8 cellular contexts compared by ENCODE assay signal in genomic region chr15:51621917-51622268, GRCh38. TPM values are rescaled to one million over a fixed set of nuclear protein-coding genes. Genes with fewer than 3 reads are reported as not detected.
A peak's percentile ranks its signal among the peaks of the same experiment; 100 is the strongest.
DNase-seq lines count a peak whose midpoint lies in the region; ATAC-seq and TF ChIP-seq lines count a peak whose summit lies in the region.

No MANE protein-coding gene starts in this region.

- H3K9ac ChIP-seq in DND-41 (ENCODE audit: low read depth, low read length) (peak overlapping the region; percentile 67), smooth muscle cell (ENCODE audit: low read depth) (peak overlapping the region; percentile 61)

- H3K27ac ChIP-seq in DND-41 (ENCODE audit: low read length) (peak overlapping the region; percentile 56), smooth muscle cell (ENCODE audit: low read depth) (peak overlapping the region; percentile 50)

- H3K9me3 ChIP-seq in DND-41 (ENCODE audit: insufficient read depth, low read length, severe bottlenecking) = no peaks in the 10 kb centered on the region
- H3K9me3 ChIP-seq in smooth muscle cell (replicated peaks; ENCODE audit: low read depth) = no peaks in the 10 kb centered on the region

- peaks cover 6% of the 10 kb centered on the region for H3K36me3 Mint-ChIP-seq in T-helper 1 cell treated with Interleukin-12 subunit alpha and Interleukin-12 subunit beta and Interleukin-4 antibody, amounts not matched to agents 30 μg/mL and 1 μg/mL, for 36 hours (ENCODE audit: low read depth)

- H3K79me2 ChIP-seq in DND-41 (ENCODE audit: insufficient read depth, low read length) (peaks cover 41% of the 10 kb centered on the region), smooth muscle cell (ENCODE audit: low read depth) (peaks cover 44% of the 10 kb centered on the region)

- H3K4me2 ChIP-seq in DND-41 (ENCODE audit: insufficient read depth, low read length) (peak overlapping the region; percentile 86), smooth muscle cell (peak overlapping the region; percentile 90)

- H3K9me3 Mint-ChIP-seq in T-helper 1 cell treated with Interleukin-12 subunit alpha and Interleukin-12 subunit beta and Interleukin-4 antibody, amounts not matched to agents 30 μg/mL and 1 μg/mL, for 36 hours = no peaks in the 10 kb centered on the region

- H2AFZ ChIP-seq in DND-41 (ENCODE audit: low read depth, low read length) (peak overlapping the region; percentile 68), smooth muscle cell (ENCODE audit: low read depth) (peak overlapping the region; percentile 95)

- no peaks in the 10 kb centered on the region for H3K36me3 ChIP-seq in DND-41 (ENCODE audit: insufficient read depth, low read length)
- H3K36me3 ChIP-seq in smooth muscle cell (ENCODE audit: low read depth) = no peaks in the 10 kb centered on the region

- H3K4me1 Mint-ChIP-seq in T-helper 1 cell treated with Interleukin-12 subunit alpha and Interleukin-12 subunit beta and Interleukin-4 antibody, amounts not matched to agents 30 μg/mL and 1 μg/mL, for 36 hours (ENCODE audit: low read depth) = peaks cover 13% of the 10 kb centered on the region

- peaks cover 40% of the 10 kb centered on the region for H3K4me1 ChIP-seq in DND-41 (ENCODE audit: insufficient read depth, low read length)
- peaks cover 12% of the 10 kb centered on the region for H3K4me1 ChIP-seq in smooth muscle cell (ENCODE audit: low read depth)

- ATAC-seq in DND-41 (ENCODE audit: insufficient read depth, low read depth) (peak; percentile 55), GM19463 (IDR thresholded peaks at IDR 0.05; ENCODE audit: unreplicated experiment) (peak; percentile 46)

- peaks cover 3% of the 10 kb centered on the region for H3F3A ChIP-seq in smooth muscle cell (ENCODE audit: low read depth)

- H3K4me3 ChIP-seq in DND-41 (ENCODE audit: low read depth in 1 of 2, low read length in 2 of 2) (peak overlapping the region; percentile 44 to 66; a peak in 3 of 4 replicates), cardiac fibroblast (replicated peaks in 1 of 2; ENCODE audit: low read depth in 2 of 2, low read length in 2 of 2) (peak overlapping the region; percentile 83 to 96), smooth muscle cell (peak overlapping the region; percentile 76)

- peak; percentile 35 for TF ChIP-seq CTCF in DND-41 (IDR thresholded peaks at IDR 0.05; ENCODE audit: borderline replicate concordance, extremely low read depth, low read length, poor library complexity, severe bottlenecking)
- peak; percentile 26 for TF ChIP-seq CTCF in cardiac fibroblast (IDR thresholded peaks at IDR 0.05; ENCODE audit: low read depth, low read length)
- TF ChIP-seq CTCF in smooth muscle cell (IDR thresholded peaks at IDR 0.05; ENCODE audit: borderline replicate concordance, insufficient read depth, poor library complexity, severe bottlenecking) = no peak

- H3K27ac Mint-ChIP-seq in T-helper 1 cell treated with Interleukin-12 subunit alpha and Interleukin-12 subunit beta and Interleukin-4 antibody, amounts not matched to agents 30 μg/mL and 1 μg/mL, for 36 hours = no peak overlapping the region

- H3K4me3 Mint-ChIP-seq in T-helper 1 cell treated with Interleukin-12 subunit alpha and Interleukin-12 subunit beta and Interleukin-4 antibody, amounts not matched to agents 30 μg/mL and 1 μg/mL, for 36 hours = peak overlapping the region; percentile 83

- DNase-seq in DND-41 (peak; percentile 53), HT-29 (ENCODE audit: low spot score) (peak; percentile 79), cardiac fibroblast (ENCODE audit: low read depth in 2 of 2) (peak; percentile 64 to 74), inferior parietal cortex (ENCODE audit: extremely low spot score) (peak; percentile 59), smooth muscle cell (lab: John Stamatoyannopoulos, UW; ENCODE audit: unreplicated experiment) (peak; percentile 53), NCI-H446 treated with DMSO at 0.1 percent for 48 hours (lab: John Stamatoyannopoulos, UW) (no peak)

- peaks cover 69% of the 10 kb centered on the region for H3K27me3 Mint-ChIP-seq in T-helper 1 cell treated with Interleukin-12 subunit alpha and Interleukin-12 subunit beta and Interleukin-4 antibody, amounts not matched to agents 30 μg/mL and 1 μg/mL, for 36 hours (ENCODE audit: low read depth)

- no peaks in the 10 kb centered on the region for H3K27me3 ChIP-seq in DND-41 (ENCODE audit: insufficient read depth, low read length, poor library complexity)
- H3K27me3 ChIP-seq in smooth muscle cell (ENCODE audit: low read depth) = no peaks in the 10 kb centered on the region

- WGBS in smooth muscle cell (ENCODE audit: low lambda C conversion rate) = 1% methylated on average over 21 of the region's 21 CpGs

- no peaks in the 10 kb centered on the region; the same call in 1 of the 2 replicates for H4K20me1 ChIP-seq in DND-41 (ENCODE audit: insufficient read depth, low read length)
- H4K20me1 ChIP-seq in smooth muscle cell (ENCODE audit: low read depth) = peaks cover 13% of the 10 kb centered on the region

RNA-seq across cellular contexts. Expression of gene DMXL2, which starts 0.7 kb away (rescaled TPM):
- 9.9 and 13.1 TPM in 2 replicates for total RNA-seq in HT-29 (2014; rRNA removed; shearing (Covaris generic))
- total RNA-seq in smooth muscle cell = 43.5 and 57.8 TPM in 2 replicates
- polyA plus RNA-seq in smooth muscle cell = 9.3 and 10.0 TPM in 2 replicates

RNA-seq across cellular contexts. Expression of gene SCG3, which starts 59.4 kb away (rescaled TPM):
- not detected in 2 replicates for total RNA-seq in HT-29 (2014; rRNA removed; shearing (Covaris generic))
- total RNA-seq in smooth muscle cell = not detected in 2 replicates
- not detected in 2 replicates for polyA plus RNA-seq in smooth muscle cell
